ENCODE assay signal across 1 cellular context in the genomic region with DNA sequence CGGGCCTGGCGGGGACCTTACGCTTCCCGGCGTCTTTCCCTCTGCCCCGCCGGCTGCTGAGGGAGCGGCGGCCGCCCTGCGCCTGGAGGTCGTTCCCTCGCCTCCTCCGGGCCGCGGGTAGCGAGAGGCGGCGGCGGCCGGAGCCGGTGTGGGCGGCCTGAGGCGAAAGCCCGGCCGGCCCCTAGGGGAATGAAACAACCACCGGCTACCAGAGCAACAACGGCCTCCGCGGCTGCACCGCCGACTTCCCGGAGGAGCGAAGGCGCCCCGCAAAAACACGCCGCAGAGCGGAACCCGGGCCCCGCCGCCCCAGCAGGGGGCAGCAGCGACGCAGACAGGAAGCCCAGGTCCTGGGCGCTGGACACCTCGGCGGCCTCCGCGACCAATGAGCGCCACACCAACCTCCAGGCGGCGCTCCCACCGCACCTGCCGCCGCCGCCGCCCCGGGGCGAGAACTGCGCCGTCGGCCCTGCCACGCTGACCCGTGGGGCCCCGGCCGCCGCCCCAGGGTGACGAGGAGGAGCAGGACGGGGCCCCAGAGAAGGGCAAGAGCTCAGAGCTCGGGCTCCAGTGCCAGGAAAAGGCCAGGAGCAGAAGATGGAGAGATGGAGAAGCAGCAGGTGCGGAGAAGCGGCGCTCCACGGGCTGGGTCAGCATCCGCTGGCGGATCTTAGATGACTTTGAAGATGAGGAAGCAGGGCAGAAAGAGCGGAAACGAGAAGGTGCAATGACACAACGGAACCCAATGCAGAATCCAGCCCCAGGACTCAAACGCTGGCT.
TF ChIP-seq lines count a peak whose summit lies in the region.

No MANE protein-coding gene starts in this region.

TF ChIP-seq in GM23338, 12 proteins besides CTCF, POLR2A, EP300 and RAD21 (continued from another document):
- TF ChIP-seq, protein P1, sequence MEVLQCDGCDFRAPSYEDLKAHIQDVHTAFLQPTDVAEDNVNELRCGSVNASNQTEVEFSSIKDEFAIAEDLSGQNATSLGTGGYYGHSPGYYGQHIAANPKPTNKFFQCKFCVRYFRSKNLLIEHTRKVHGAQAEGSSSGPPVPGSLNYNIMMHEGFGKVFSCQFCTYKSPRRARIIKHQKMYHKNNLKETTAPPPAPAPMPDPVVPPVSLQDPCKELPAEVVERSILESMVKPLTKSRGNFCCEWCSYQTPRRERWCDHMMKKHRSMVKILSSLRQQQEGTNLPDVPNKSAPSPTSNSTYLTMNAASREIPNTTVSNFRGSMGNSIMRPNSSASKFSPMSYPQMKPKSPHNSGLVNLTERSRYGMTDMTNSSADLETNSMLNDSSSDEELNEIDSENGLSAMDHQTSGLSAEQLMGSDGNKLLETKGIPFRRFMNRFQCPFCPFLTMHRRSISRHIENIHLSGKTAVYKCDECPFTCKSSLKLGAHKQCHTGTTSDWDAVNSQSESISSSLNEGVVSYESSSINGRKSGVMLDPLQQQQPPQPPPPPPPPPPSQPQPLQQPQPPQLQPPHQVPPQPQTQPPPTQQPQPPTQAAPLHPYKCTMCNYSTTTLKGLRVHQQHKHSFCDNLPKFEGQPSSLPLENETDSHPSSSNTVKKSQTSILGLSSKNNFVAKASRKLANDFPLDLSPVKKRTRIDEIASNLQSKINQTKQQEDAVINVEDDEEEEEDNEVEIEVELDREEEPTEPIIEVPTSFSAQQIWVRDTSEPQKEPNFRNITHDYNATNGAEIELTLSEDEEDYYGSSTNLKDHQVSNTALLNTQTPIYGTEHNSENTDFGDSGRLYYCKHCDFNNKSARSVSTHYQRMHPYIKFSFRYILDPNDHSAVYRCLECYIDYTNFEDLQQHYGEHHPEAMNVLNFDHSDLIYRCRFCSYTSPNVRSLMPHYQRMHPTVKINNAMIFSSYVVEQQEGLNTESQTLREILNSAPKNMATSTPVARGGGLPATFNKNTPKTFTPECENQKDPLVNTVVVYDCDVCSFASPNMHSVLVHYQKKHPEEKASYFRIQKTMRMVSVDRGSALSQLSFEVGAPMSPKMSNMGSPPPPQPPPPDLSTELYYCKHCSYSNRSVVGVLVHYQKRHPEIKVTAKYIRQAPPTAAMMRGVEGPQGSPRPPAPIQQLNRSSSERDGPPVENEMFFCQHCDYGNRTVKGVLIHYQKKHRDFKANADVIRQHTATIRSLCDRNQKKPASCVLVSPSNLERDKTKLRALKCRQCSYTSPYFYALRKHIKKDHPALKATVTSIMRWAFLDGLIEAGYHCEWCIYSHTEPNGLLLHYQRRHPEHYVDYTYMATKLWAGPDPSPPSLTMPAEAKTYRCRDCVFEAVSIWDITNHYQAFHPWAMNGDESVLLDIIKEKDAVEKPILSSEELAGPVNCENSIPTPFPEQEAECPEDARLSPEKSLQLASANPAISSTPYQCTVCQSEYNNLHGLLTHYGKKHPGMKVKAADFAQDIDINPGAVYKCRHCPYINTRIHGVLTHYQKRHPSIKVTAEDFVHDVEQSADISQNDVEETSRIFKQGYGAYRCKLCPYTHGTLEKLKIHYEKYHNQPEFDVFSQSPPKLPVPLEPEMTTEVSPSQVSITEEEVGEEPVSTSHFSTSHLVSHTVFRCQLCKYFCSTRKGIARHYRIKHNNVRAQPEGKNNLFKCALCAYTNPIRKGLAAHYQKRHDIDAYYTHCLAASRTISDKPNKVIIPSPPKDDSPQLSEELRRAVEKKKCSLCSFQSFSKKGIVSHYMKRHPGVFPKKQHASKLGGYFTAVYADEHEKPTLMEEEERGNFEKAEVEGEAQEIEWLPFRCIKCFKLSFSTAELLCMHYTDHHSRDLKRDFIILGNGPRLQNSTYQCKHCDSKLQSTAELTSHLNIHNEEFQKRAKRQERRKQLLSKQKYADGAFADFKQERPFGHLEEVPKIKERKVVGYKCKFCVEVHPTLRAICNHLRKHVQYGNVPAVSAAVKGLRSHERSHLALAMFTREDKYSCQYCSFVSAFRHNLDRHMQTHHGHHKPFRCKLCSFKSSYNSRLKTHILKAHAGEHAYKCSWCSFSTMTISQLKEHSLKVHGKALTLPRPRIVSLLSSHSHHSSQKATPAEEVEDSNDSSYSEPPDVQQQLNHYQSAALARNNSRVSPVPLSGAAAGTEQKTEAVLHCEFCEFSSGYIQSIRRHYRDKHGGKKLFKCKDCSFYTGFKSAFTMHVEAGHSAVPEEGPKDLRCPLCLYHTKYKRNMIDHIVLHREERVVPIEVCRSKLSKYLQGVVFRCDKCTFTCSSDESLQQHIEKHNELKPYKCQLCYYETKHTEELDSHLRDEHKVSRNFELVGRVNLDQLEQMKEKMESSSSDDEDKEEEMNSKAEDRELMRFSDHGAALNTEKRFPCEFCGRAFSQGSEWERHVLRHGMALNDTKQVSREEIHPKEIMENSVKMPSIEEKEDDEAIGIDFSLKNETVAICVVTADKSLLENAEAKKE (CRISPR knock-in tag; IDR thresholded peaks at IDR 0.05), result no peak; the same call in 1 of the 2 replicates
